In the genomic region with DNA sequence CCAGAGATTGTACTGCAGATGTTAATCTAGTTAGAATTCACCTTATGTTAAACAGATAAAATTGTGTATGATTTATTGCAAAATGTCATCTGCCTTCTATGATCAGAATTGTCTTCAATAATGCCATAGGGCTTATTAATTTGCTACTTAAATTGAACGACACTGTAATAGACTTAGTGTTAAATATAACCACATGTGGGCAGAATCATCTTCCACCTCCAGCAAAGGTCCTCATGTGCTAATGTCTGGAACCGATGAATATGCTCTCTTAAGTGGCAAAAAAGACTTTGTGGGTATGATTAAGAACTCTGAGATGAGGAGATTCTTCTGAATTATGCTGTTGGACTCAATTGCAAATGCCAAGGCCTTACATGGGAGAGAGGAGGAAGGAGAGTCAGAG, we compare ENCODE assay signal across 10 cellular contexts. TPM values are rescaled to one million over a fixed set of nuclear protein-coding genes. Genes with fewer than 3 reads are reported as not detected.
"Had no signal": no experiment of that assay in that cellular context is flagged by ENCODE, and none has a peak within 500 bp of the region (broad histone marks: within the 10 kb centered on the region; RNA-seq: fewer than 3 reads in every experiment).

No MANE protein-coding gene starts in this region.

- H3K27ac Mint-ChIP-seq: GM23338, H9, HFFc6 had no signal

- H3K9me3 Mint-ChIP-seq: HFFc6 had no signal

- DNase-seq: GM23248, GOT3, H7, H9, HCEC 1CT, HFFc6 had no signal

- ATAC-seq: GM23338, HCT116 had no signal

- H3K4me1 Mint-ChIP-seq: GM23338, H9 had no signal

- H3K4me3 Mint-ChIP-seq: GM23338, H9, HFFc6 had no signal

RNA-seq across cellular contexts. Expression of a gene that starts 4.3 kb away (rescaled TPM):
- total RNA-seq: GM23248, GM23338, H1, H4, H7, H9, HFFc6 had no signal

RNA-seq across cellular contexts. Expression of a gene that starts 14.5 kb away (rescaled TPM):
- total RNA-seq: GM23248, GM23338, H1, H4, H7, H9, HFFc6 had no signal

RNA-seq across cellular contexts. Expression of a gene that starts 24.8 kb away (rescaled TPM):
- total RNA-seq: GM23248, GM23338, H1, H4, H7, H9, HFFc6 had no signal

RNA-seq across cellular contexts. Expression of a gene that starts 33.1 kb away (rescaled TPM):
- total RNA-seq: GM23248, GM23338, H1, H4, H7, H9, HFFc6 had no signal

RNA-seq across cellular contexts. Expression of a gene that starts 56.0 kb away (rescaled TPM):
- total RNA-seq: GM23248, GM23338, H1, H4, H7, H9, HFFc6 had no signal
